Comparison of ENCODE assay signal across 12 cellular contexts in genomic region chr18:10010611-10011015, GRCh38.
DNase-seq lines count a peak whose midpoint lies in the region; ATAC-seq and TF ChIP-seq lines count a peak whose summit lies in the region.
"Had no signal": no experiment of that assay in that cellular context is flagged by ENCODE, and none has a peak within 500 bp of the region (broad histone marks: within the 10 kb centered on the region; RNA-seq: fewer than 3 reads in every experiment).

No MANE protein-coding gene starts in this region.

- no peak for TF ChIP-seq POLR2A in prostate gland (IDR thresholded peaks at IDR 0.05)

- ATAC-seq in GM21526 (IDR thresholded peaks at IDR 0.05; ENCODE audit: low FRiP score, unreplicated experiment), result no peak
- ATAC-seq: T-cell had no signal

- peak overlapping the region; percentile 50 to 58 for H3K27ac ChIP-seq in prostate gland
- H3K27ac ChIP-seq: KMS-11 had no signal

- peak overlapping the region; percentile 79 for H3K9ac ChIP-seq in adipocyte (ENCODE audit: low read length)
- H3K9ac ChIP-seq: KMS-11 had no signal

- CTCF ChIA-PET in BJ (lab: Yijun Ruan, JAX), result interaction anchor here (0.9 to 3.7 kb wide), 6 partner anchors 29 to 509 kb away, joined by 3 to 24 read pairs (median 4); no protein-coding TSS in a partner anchor

- DNase-seq in BJ (ENCODE audit: low read depth) (peak; percentile 80), adipocyte (ENCODE audit: low read depth) (peak; percentile 97), head of caudate nucleus (peak; percentile 30 to 91 (median 69)), prostate gland (ENCODE audit: low spot score) (peak; percentile 54), middle frontal gyrus (ENCODE audit: extremely low spot score, low spot score) (no peak), NCI-H187 (lab: John Stamatoyannopoulos, UW) (no peak), islet precursor cell (no peak)
- DNase-seq: cerebellar nuclear complex, T-cell had no signal

- H3K36me3 ChIP-seq in BJ (ENCODE audit: control insufficient read depth, insufficient read depth, low read length) (no peaks in the 10 kb centered on the region), adipocyte (ENCODE audit: control insufficient read depth, insufficient read depth, low read length, severe bottlenecking) (no peaks in the 10 kb centered on the region), prostate gland (no peaks in the 10 kb centered on the region)

- H3K9me3 ChIP-seq in adipocyte (ENCODE audit: control insufficient read depth, low read length), result no peaks in the 10 kb centered on the region
- H3K9me3 ChIP-seq in prostate gland, result no peaks in the 10 kb centered on the region

- 12% methylated on average over 6 of the region's 6 CpGs for WGBS in prostate gland

- no peak overlapping the region for H3K4me3 ChIP-seq in BJ (ENCODE audit: low read depth, low read length)
- H3K4me3 ChIP-seq in adipocyte (ENCODE audit: low read length), result peak overlapping the region; percentile 10
- H3K4me3 ChIP-seq in prostate gland, result no peak overlapping the region
- H3K4me3 ChIP-seq: skin epidermis had no signal

- H3K4me1 ChIP-seq in adipocyte (ENCODE audit: control insufficient read depth, insufficient read depth, low read length) (peaks cover 34% of the 10 kb centered on the region), prostate gland (replicated peaks) (no peaks in the 10 kb centered on the region)

- POLR2A ChIA-PET in BJ (lab: Charles Lee), result no interaction called here

- intact Hi-C loops in head of caudate nucleus (cut with DNase I), result no loop called here
- intact Hi-C loops in prostate gland (cut with DNase I), result no loop called here

- TF ChIP-seq CTCF in BJ (IDR thresholded peaks at IDR 0.05; ENCODE audit: insufficient read depth, low read depth, low read length) (no peak), prostate gland (IDR thresholded peaks at IDR 0.05) (no peak)

- H3K27me3 ChIP-seq in BJ (ENCODE audit: control insufficient read depth, insufficient read depth, low read length) (no peaks in the 10 kb centered on the region), adipocyte (replicated peaks; ENCODE audit: control insufficient read depth, insufficient read depth, low read length) (no peaks in the 10 kb centered on the region), prostate gland (replicated peaks; ENCODE audit: insufficient read depth) (no peaks in the 10 kb centered on the region)

Comparison
In these comparisons a context has a peak if more than half of its experiments do, and no peak if none do; other contexts are left out.
1. DNase-seq: peak in BJ (single experiment), adipocyte (single experiment), head of caudate nucleus (42 of 42) and prostate gland (single experiment); none in middle frontal gyrus (single experiment), NCI-H187 (0 of 2) and islet precursor cell (single experiment).